In the genomic region with DNA sequence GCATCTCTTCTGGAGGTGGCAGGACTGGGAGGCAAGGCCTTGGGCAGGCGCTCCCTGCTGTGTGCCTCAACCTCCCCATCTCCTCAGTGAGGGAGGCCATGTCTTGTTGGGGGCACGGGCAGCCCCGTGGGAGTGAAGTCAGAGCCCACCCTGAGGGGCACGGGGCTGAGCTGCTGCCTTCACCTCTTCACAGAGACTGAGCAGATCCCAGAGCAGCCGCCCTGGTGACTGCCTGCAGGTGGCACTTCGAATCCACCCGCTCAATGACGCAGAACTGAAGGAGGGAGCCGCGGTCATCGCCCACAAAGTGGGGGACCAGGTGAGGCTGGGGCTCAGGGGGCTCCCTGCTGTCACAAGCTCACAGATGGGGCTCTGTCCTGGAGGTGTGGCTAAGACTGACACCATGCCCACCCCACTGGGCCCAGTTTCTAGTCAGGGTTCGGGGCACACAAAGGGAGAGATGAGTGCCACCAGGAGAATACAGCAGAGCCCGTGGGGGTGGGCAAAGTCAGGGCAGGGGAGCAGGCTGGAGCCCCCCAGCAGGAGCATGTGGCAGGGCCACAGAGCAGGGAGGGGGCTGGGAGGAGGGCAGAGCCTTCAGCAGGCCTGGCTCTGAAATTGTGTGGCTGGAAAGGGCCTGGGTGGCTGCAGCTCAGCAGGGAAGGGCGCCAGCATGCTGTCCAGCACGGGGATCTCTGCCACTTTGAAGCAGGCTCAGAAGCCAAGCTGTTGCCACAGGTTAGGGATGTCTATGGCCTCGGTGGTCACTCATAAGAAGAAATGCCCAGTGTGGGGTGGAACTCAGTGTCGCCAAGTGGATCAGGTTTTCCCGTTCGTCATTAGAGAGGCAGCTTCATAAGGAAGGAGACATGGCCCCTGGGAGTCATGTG, we compare ENCODE assay signal across 15 cellular contexts. TPM values are rescaled to one million over a fixed set of nuclear protein-coding genes. Genes with fewer than 3 reads are reported as not detected.
DNase-seq lines count a peak whose midpoint lies in the region; ATAC-seq and TF ChIP-seq lines count a peak whose summit lies in the region.
"Had no signal": no experiment of that assay in that cellular context is flagged by ENCODE, and none has a peak within 500 bp of the region (broad histone marks: within the 10 kb centered on the region; RNA-seq: fewer than 3 reads in every experiment).

No MANE protein-coding gene starts in this region.

- intact Hi-C loops in activated CD8-positive, alpha-beta T cell treated with anti-CD3 and anti-CD28 coated beads for 36 hours (cut with micrococcal nuclease) = no loop called here
- intact Hi-C loops in CD4-positive, alpha-beta T cell (cut with DNase I, micrococcal nuclease) = no loop called here

- TF ChIP-seq CTCF in BE2C (IDR thresholded peaks at IDR 0.05; ENCODE audit: low read depth, low read length) (peak; percentile 28; the same call in 1 of the 2 replicates), H9 (conservative IDR thresholded peaks at IDR 0.05) (peak; percentile 37; the same call in 2 of the 3 replicates)
- TF ChIP-seq CTCF in activated CD8-positive, alpha-beta T cell treated with anti-CD3 and anti-CD28 coated beads for 36 hours (IDR thresholded peaks at IDR 0.05) = no peak
- no peak for TF ChIP-seq CTCF in CD4-positive, alpha-beta T cell (IDR thresholded peaks at IDR 0.05)

- H2BK15ac ChIP-seq in H9 (ENCODE audit: low read depth, low read length) = no peak overlapping the region

- H2BK12ac ChIP-seq in H9 (ENCODE audit: insufficient read length, low read depth, low read length) = no peak overlapping the region

- H3K36me3 ChIP-seq in BE2C = peaks cover 41% of the 10 kb centered on the region

- H2BK5ac ChIP-seq in H9 (ENCODE audit: insufficient read length, low read length) = no peak overlapping the region

- peak overlapping the region in 2 of 3 experiments; percentile 39 to 85; a peak in 3 of 7 replicates for H3K27ac Mint-ChIP-seq in H9
- H3K27ac Mint-ChIP-seq in activated CD8-positive, alpha-beta T cell treated with anti-CD3 and anti-CD28 coated beads for 36 hours = no peak overlapping the region
- H3K27ac Mint-ChIP-seq in CD4-positive, alpha-beta T cell = no peak overlapping the region

- no peak overlapping the region for H2BK120ac ChIP-seq in H9 (ENCODE audit: low read depth, low read length, poor library complexity, severe bottlenecking)

- no peaks in the 10 kb centered on the region for H4K20me1 ChIP-seq in H9 (ENCODE audit: control insufficient read depth, insufficient read depth, insufficient read length)

- no peak overlapping the region for H3K4me3 ChIP-seq in BE2C (ENCODE audit: low read depth, low read length)

- no peak overlapping the region for H3K9ac ChIP-seq in H9 (ENCODE audit: extremely low read depth, insufficient read length, low read length)

- no peaks in the 10 kb centered on the region for H3K27me3 Mint-ChIP-seq in H9 (ENCODE audit: low read depth)
- H3K27me3 Mint-ChIP-seq in activated CD8-positive, alpha-beta T cell treated with anti-CD3 and anti-CD28 coated beads for 36 hours = no peaks in the 10 kb centered on the region
- H3K27me3 Mint-ChIP-seq in CD4-positive, alpha-beta T cell = no peaks in the 10 kb centered on the region

- WGBS in H9 (ENCODE audit: extremely low coverage, insufficient read length, low lambda C conversion rate) = no CpG with 5 or more reads among the region's 19 CpGs

- DNase-seq in BE2C = no peak
- no peak for DNase-seq in H9
- DNase-seq in activated CD8-positive, alpha-beta T cell treated with anti-CD3 and anti-CD28 coated beads for 36 hours = peak; percentile 10
- DNase-seq in left kidney (ENCODE audit: low read depth, low spot score) = peak; percentile 32
- no peak for DNase-seq in Kasumi-1 (lab: John Stamatoyannopoulos, UW)
- DNase-seq in CD4-positive, alpha-beta T cell = no peak
- DNase-seq in H4 (ENCODE audit: low spot score) = no peak
- DNase-seq: kidney glomerular epithelial cell; NCI-H2029 treated with DMSO at 0.1 percent for 48 hours; NK-92 treated with Interleukin-12 subunit alpha and Interleukin-12 subunit beta, amount 100 ng/mL, for 24 hours; retina; stimulated activated CD4-positive, alpha-beta T cell treated with anti-CD3 and anti-CD28 coated beads, Interleukin-4, amount 100 ng/mL, for 24 hours; stimulated activated naive CD4-positive, alpha-beta T cell treated with Interleukin-2 at 50 U/mL for 16 hours had no signal

- peaks cover 11 to 15% of the 10 kb centered on the region in 2 experiments for H3K4me1 Mint-ChIP-seq in H9
- peaks cover 2% of the 10 kb centered on the region for H3K4me1 Mint-ChIP-seq in activated CD8-positive, alpha-beta T cell treated with anti-CD3 and anti-CD28 coated beads for 36 hours (ENCODE audit: low read depth)
- no peaks in the 10 kb centered on the region for H3K4me1 Mint-ChIP-seq in CD4-positive, alpha-beta T cell (ENCODE audit: low read depth)

- H3K23ac ChIP-seq in H9 (ENCODE audit: insufficient read length, low read depth, low read length) = no peak overlapping the region

- H3K23me2 ChIP-seq in H9 (ENCODE audit: insufficient read length, low read depth, low read length, poor library complexity, severe bottlenecking) = no peaks in the 10 kb centered on the region

- no peak overlapping the region for H3K14ac ChIP-seq in H9 (ENCODE audit: insufficient read depth, low read length)

- CTCF ChIA-PET in activated CD8-positive, alpha-beta T cell treated with anti-CD3 and anti-CD28 coated beads for 36 hours (lab: Charles Lee) = interaction anchor here (0.8 to 1.7 kb wide), 5 partner anchors 21 to 84 kb away, joined by 3 to 7 read pairs (median 5); no protein-coding TSS in a partner anchor
- CTCF ChIA-PET in CD4-positive, alpha-beta T cell (lab: Charles Lee) = no interaction called here

- no peak overlapping the region for H3K4ac ChIP-seq in H9 (ENCODE audit: low read depth, low read length)

- no peak overlapping the region for H2BK20ac ChIP-seq in H9 (ENCODE audit: low read depth, low read length, poor library complexity, severe bottlenecking)

- H3K9me3 ChIP-seq in BE2C = no peaks in the 10 kb centered on the region
- H3K9me3 ChIP-seq in H9 (ENCODE audit: control insufficient read depth, low read depth, low read length) = no peaks in the 10 kb centered on the region
- no peaks in the 10 kb centered on the region for H3K9me3 ChIP-seq in CD4-positive, alpha-beta T cell (ENCODE audit: control insufficient read depth, low read length)

- H3K27ac ChIP-seq in H9 (ENCODE audit: insufficient read length, low read depth, low read length) = no peak overlapping the region
- no peak overlapping the region for H3K27ac ChIP-seq in CD4-positive, alpha-beta T cell (ENCODE audit: low read depth, low read length)

- H4K5ac ChIP-seq in H9 (ENCODE audit: insufficient read length, low read depth, low read length) = no peak overlapping the region

- no peak overlapping the region for H2AK5ac ChIP-seq in H9 (ENCODE audit: insufficient read length, low read length)

- H3K4me3 Mint-ChIP-seq in H9 = no peak overlapping the region
- H3K4me3 Mint-ChIP-seq in activated CD8-positive, alpha-beta T cell treated with anti-CD3 and anti-CD28 coated beads for 36 hours = no peak overlapping the region
- no peak overlapping the region for H3K4me3 Mint-ChIP-seq in CD4-positive, alpha-beta T cell
- H3K4me3 Mint-ChIP-seq: CD14-positive monocyte had no signal

- H3K79me2 ChIP-seq in H9 (ENCODE audit: insufficient read depth, low read length) = no peaks in the 10 kb centered on the region

- no peak overlapping the region for H4K91ac ChIP-seq in H9 (ENCODE audit: insufficient read length, low read depth, low read length)

- no peaks in the 10 kb centered on the region for H3K79me1 ChIP-seq in H9 (ENCODE audit: insufficient read depth, low read depth, low read length, poor library complexity, severe bottlenecking)

- H3K4me1 ChIP-seq in BE2C (no peaks in the 10 kb centered on the region; the same call in 1 of the 2 replicates), H9 (ENCODE audit: insufficient read depth, low read length) (no peaks in the 10 kb centered on the region)

- POLR2A ChIA-PET in activated CD8-positive, alpha-beta T cell treated with anti-CD3 and anti-CD28 coated beads for 36 hours (lab: Charles Lee) = interaction anchor here (1.4 to 1.9 kb wide), 3 partner anchors 12 to 19 kb away, joined by 3 to 5 read pairs (median 4); partner anchors contain the start of gene CHST12
- POLR2A ChIA-PET in CD4-positive, alpha-beta T cell (lab: Charles Lee) = interaction anchor here (0.6 to 1.7 kb wide), 2 partner anchors 31 to 63 kb away, joined by 3 to 8 read pairs; partner anchors contain the start of gene EIF3B

- no peak overlapping the region for H3K4me2 ChIP-seq in H9 (ENCODE audit: insufficient read depth, insufficient read length, low read length)

- H3T11ph ChIP-seq in H9 (ENCODE audit: low read length) = no peak overlapping the region

- no peak for ATAC-seq in activated CD8-positive, alpha-beta T cell treated with anti-CD3 and anti-CD28 coated beads for 36 hours
- no peak for ATAC-seq in CD4-positive, alpha-beta T cell (ENCODE audit: poor library complexity)
- ATAC-seq in GM21737 (IDR thresholded peaks at IDR 0.05; ENCODE audit: unreplicated experiment) = no peak

- peaks cover 18 to 33% (median 24%) of the 10 kb centered on the region in 3 experiments; a peak in 6 of 7 replicates for H3K36me3 Mint-ChIP-seq in H9 (ENCODE audit: insufficient read depth in 1 of 3, low read depth in 3 of 3)
- H3K36me3 Mint-ChIP-seq in activated CD8-positive, alpha-beta T cell treated with anti-CD3 and anti-CD28 coated beads for 36 hours (ENCODE audit: low read depth) = peaks cover 20% of the 10 kb centered on the region
- peaks cover 23% of the 10 kb centered on the region for H3K36me3 Mint-ChIP-seq in CD4-positive, alpha-beta T cell (ENCODE audit: low read depth)

- no peak overlapping the region for H3K18ac ChIP-seq in H9 (ENCODE audit: insufficient read length, low read depth, low read length)

- H4K8ac ChIP-seq in H9 (replicated peaks; ENCODE audit: insufficient read length, low read depth, low read length) = no peak overlapping the region

- no peaks in the 10 kb centered on the region for H3K27me3 ChIP-seq in BE2C
- no peaks in the 10 kb centered on the region for H3K27me3 ChIP-seq in H9 (ENCODE audit: insufficient read depth, low read length)
- H3K27me3 ChIP-seq in CD4-positive, alpha-beta T cell (ENCODE audit: control insufficient read depth, insufficient read depth, low read length) = no peaks in the 10 kb centered on the region

- no peak overlapping the region for H2AFZ ChIP-seq in H9 (ENCODE audit: low read length)

- H3K56ac ChIP-seq in H9 (ENCODE audit: insufficient read length, low read depth, low read length) = no peak overlapping the region

- H3K9me3 Mint-ChIP-seq in H9 = no peaks in the 10 kb centered on the region
- H3K9me3 Mint-ChIP-seq in activated CD8-positive, alpha-beta T cell treated with anti-CD3 and anti-CD28 coated beads for 36 hours = no peaks in the 10 kb centered on the region
- no peaks in the 10 kb centered on the region for H3K9me3 Mint-ChIP-seq in CD4-positive, alpha-beta T cell

RNA-seq across cellular contexts. Expression of gene CHST12, which starts 18.8 kb away (rescaled TPM):
- polyA plus RNA-seq in BE2C (2012; ENCODE audit: insufficient read depth, insufficient read length, low read depth) = 32.0 TPM
- 18.4 and 19.3 TPM in 2 replicates for total RNA-seq in H9 (2021)
- 1 to 10 TPM; 2.9 to 4.7 TPM for total RNA-seq in activated CD8-positive, alpha-beta T cell treated with anti-CD3 and anti-CD28 coated beads for 36 hours
- total RNA-seq in CD4-positive, alpha-beta T cell = 1 to 10 TPM; 6.6 to 8.6 TPM
- total RNA-seq in H4 (2014; rRNA removed; shearing (Covaris generic)) = 18.8 and 20.6 TPM in 2 replicates

RNA-seq across cellular contexts. Expression of gene EIF3B, which starts 30.0 kb away (rescaled TPM):
- 422 TPM for polyA plus RNA-seq in BE2C (2012; ENCODE audit: insufficient read depth, insufficient read length, low read depth)
- 337 and 343 TPM in 2 replicates for total RNA-seq in H9 (2021)
- 100 to 1,000 TPM; 252 to 256 TPM for total RNA-seq in activated CD8-positive, alpha-beta T cell treated with anti-CD3 and anti-CD28 coated beads for 36 hours
- 100 to 1,000 TPM; 166 to 167 TPM for total RNA-seq in CD4-positive, alpha-beta T cell
- 361 and 382 TPM in 2 replicates for total RNA-seq in H4 (2014; rRNA removed; shearing (Covaris generic))

Comparison
In these comparisons a context has a peak if more than half of its experiments do, and no peak if none do; other contexts are left out.
1. DNase-seq: peak in activated CD8-positive, alpha-beta T cell treated with anti-CD3 and anti-CD28 coated beads for 36 hours (single experiment) and left kidney (single experiment); none in BE2C (single experiment), H9 (single experiment), Kasumi-1 (0 of 2), CD4-positive, alpha-beta T cell (0 of 10) and H4 (single experiment).
2. CTCF ChIP-seq: peak in BE2C (single experiment) and H9 (single experiment); none in activated CD8-positive, alpha-beta T cell treated with anti-CD3 and anti-CD28 coated beads for 36 hours (single experiment) and CD4-positive, alpha-beta T cell (single experiment).
3. H3K27ac Mint-ChIP-seq: peak in H9 (2 of 3); none in activated CD8-positive, alpha-beta T cell treated with anti-CD3 and anti-CD28 coated beads for 36 hours (single experiment) and CD4-positive, alpha-beta T cell (single experiment).